ENCODE assay signal across 17 cellular contexts in genomic region chr16:15785386-15786059, GRCh38.
DNase-seq lines count a peak whose midpoint lies in the region; ATAC-seq, FAIRE-seq and TF ChIP-seq lines count a peak whose summit lies in the region.
"Had no signal": no experiment of that assay in that cellular context is flagged by ENCODE, and none has a peak within 500 bp of the region (broad histone marks: within the 10 kb centered on the region; RNA-seq: fewer than 3 reads in every experiment).

No MANE protein-coding gene starts in this region.

- intact Hi-C loops in esophagus muscularis mucosa (cut with DNase I) (no loop called here), posterior cingulate gyrus (cut with DNase I) (no loop called here)

- H3K9me3 ChIP-seq in esophagus muscularis mucosa = no peaks in the 10 kb centered on the region

- H3K27me3 Mint-ChIP-seq in stimulated activated naive CD8-positive, alpha-beta T cell treated with anti-CD3 and anti-CD28 coated beads, Interleukin-15, amount 100 ng/mL, for 72 hours = no peaks in the 10 kb centered on the region

- TF ChIP-seq CTCF in esophagus muscularis mucosa (IDR thresholded peaks at IDR 0.05) = no peak

- H3K27ac Mint-ChIP-seq in stimulated activated naive CD8-positive, alpha-beta T cell treated with anti-CD3 and anti-CD28 coated beads, Interleukin-15, amount 100 ng/mL, for 72 hours = peak overlapping the region; percentile 30 to 42
- H3K27ac Mint-ChIP-seq: CD14-positive monocyte had no signal

- no peak for TF ChIP-seq POLR2A in esophagus muscularis mucosa (IDR thresholded peaks at IDR 0.05; ENCODE audit: low read depth)

- no peak overlapping the region for H3K4me3 ChIP-seq in esophagus muscularis mucosa
- H3K4me3 ChIP-seq in rectal smooth muscle tissue (ENCODE audit: low read length) = no peak overlapping the region

- DNase-seq in stimulated activated naive CD8-positive, alpha-beta T cell treated with anti-CD3 and anti-CD28 coated beads, Interleukin-15, amount 100 ng/mL, for 72 hours = no peak
- DNase-seq in stimulated activated naive CD8-positive, alpha-beta T cell treated with anti-CD3 and anti-CD28 coated beads, Interleukin-15, Interleukin-2, amounts not matched to agents 100 U/mL and 50 U/mL, for 24 hours = no peak
- DNase-seq in esophagus muscularis mucosa (ENCODE audit: extremely low spot score) = no peak
- no peak for DNase-seq in urothelium cell line (ENCODE audit: low spot score)
- no peak for DNase-seq in posterior cingulate gyrus
- no peak for DNase-seq in islet precursor cell
- DNase-seq: DMS79, NCI-H1436, NCI-H2081, NCI-H226, NCI-H526 treated with DMSO at 0.1 percent for 48 hours, OCI-M1 had no signal

- H3K36me3 ChIP-seq in esophagus muscularis mucosa (peaks cover 0 to 74% (median 59%) of the 10 kb centered on the region in 4 donors), rectal smooth muscle tissue (ENCODE audit: control insufficient read depth, insufficient read depth, low read length) (peaks cover 19% of the 10 kb centered on the region)

- WGBS in esophagus muscularis mucosa = 60% methylated on average over 11 of the region's 14 CpGs

- no peaks in the 10 kb centered on the region for H3K27me3 ChIP-seq in esophagus muscularis mucosa
- no peaks in the 10 kb centered on the region for H3K27me3 ChIP-seq in rectal smooth muscle tissue (ENCODE audit: control insufficient read depth, insufficient read depth, low read length)

- no peak for FAIRE-seq in urothelium cell line (lab: Jason Lieb, UNC)
- FAIRE-seq: G401.6, GM12891 had no signal

- H3K9me3 Mint-ChIP-seq in stimulated activated naive CD8-positive, alpha-beta T cell treated with anti-CD3 and anti-CD28 coated beads, Interleukin-15, amount 100 ng/mL, for 72 hours = no peaks in the 10 kb centered on the region

- H3K9ac ChIP-seq in rectal smooth muscle tissue (ENCODE audit: low read length) = no peak overlapping the region

- no peaks in the 10 kb centered on the region for H3K4me1 Mint-ChIP-seq in stimulated activated naive CD8-positive, alpha-beta T cell treated with anti-CD3 and anti-CD28 coated beads, Interleukin-15, amount 100 ng/mL, for 72 hours

- ATAC-seq in stimulated activated naive CD8-positive, alpha-beta T cell treated with anti-CD3 and anti-CD28 coated beads, Interleukin-15, amount 100 ng/mL, for 72 hours = no peak
- ATAC-seq in stimulated activated naive CD8-positive, alpha-beta T cell treated with anti-CD3 and anti-CD28 coated beads, Interleukin-15, Interleukin-2, amounts not matched to agents 100 U/mL and 50 U/mL, for 24 hours = no peak
- ATAC-seq: HCT116 had no signal

- peak overlapping the region; percentile 71 to 77 (median 76) for H3K27ac ChIP-seq in esophagus muscularis mucosa (replicated peaks in 1 of 4)
- H3K27ac ChIP-seq in rectal smooth muscle tissue (ENCODE audit: low read depth, low read length) = peak overlapping the region; percentile 70

- no peak for TF ChIP-seq EP300 in esophagus muscularis mucosa (IDR thresholded peaks at IDR 0.05)

- peaks cover 6 to 100% (median 97%) of the 10 kb centered on the region in 4 donors for H3K4me1 ChIP-seq in esophagus muscularis mucosa
- H3K4me1 ChIP-seq in rectal smooth muscle tissue (ENCODE audit: control insufficient read depth, insufficient read depth, low read length) = peaks cover 36% of the 10 kb centered on the region

- no peak overlapping the region for H3K4me3 Mint-ChIP-seq in stimulated activated naive CD8-positive, alpha-beta T cell treated with anti-CD3 and anti-CD28 coated beads, Interleukin-15, amount 100 ng/mL, for 72 hours
- H3K4me3 Mint-ChIP-seq: CD14-positive monocyte had no signal
